ENCODE assay signal across 15 cellular contexts in the genomic region with DNA sequence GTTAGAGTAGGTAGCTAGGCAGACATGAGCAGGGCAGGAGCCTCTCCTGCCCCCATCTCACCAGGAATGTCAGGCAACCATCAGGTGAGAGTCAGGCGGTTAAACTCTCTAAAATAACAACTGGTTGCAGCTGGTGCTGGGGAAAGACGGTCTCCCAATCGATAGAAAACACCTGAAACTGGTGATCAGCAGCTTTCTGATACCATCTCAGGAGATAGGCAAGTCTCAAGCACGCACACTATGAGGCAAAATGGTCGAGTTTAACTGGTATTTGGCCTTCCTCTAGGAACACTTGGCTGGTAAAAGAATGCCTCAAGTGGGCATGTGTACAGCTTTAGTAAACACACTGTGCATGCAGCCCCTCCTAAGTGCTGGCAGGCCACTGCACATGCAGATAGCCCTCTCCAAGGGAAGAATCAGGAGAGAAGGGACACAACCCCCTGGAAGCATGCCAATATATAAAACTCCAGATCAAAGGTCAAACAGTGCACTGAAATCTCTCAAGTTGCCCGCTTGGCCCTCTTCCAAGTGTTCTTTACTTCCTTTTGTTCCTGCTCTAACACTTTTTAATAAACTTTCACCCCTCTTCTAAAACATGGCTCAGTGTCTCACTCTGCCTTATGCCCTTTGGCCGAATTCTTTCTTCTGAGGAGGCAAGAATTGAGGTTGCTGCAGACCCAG.
DNase-seq lines count a peak whose midpoint lies in the region; ATAC-seq and TF ChIP-seq lines count a peak whose summit lies in the region.
"Had no signal": no experiment of that assay in that cellular context is flagged by ENCODE, and none has a peak within 500 bp of the region (broad histone marks: within the 10 kb centered on the region; RNA-seq: fewer than 3 reads in every experiment).

No MANE protein-coding gene starts in this region.

- H3K27ac ChIP-seq in PC-9 (peak overlapping the region; percentile 17; the same call in 1 of the 2 replicates), right lobe of liver (peak overlapping the region in 2 of 3 donors; percentile 20 to 36), thymus (ENCODE audit: low read depth) (peak overlapping the region; percentile 15)
- H3K27ac ChIP-seq: ascending aorta had no signal

- TF ChIP-seq CTCF in PC-9 (conservative IDR thresholded peaks at IDR 0.05): no peak
- TF ChIP-seq CTCF in right lobe of liver (IDR thresholded peaks at IDR 0.05): no peak

- H3K4me1 ChIP-seq in PC-9 (replicated peaks; ENCODE audit: insufficient read depth) (peaks cover 29% of the 10 kb centered on the region), right lobe of liver (peaks cover 0 to 18% (median 6%) of the 10 kb centered on the region in 4 donors), thymus (ENCODE audit: control insufficient read depth, insufficient read depth, low read length) (peaks cover 9% of the 10 kb centered on the region)

- no peaks in the 10 kb centered on the region for H3K27me3 ChIP-seq in PC-9 (ENCODE audit: insufficient read depth, low read depth)
- H3K27me3 ChIP-seq in right lobe of liver: no peaks in the 10 kb centered on the region
- no peaks in the 10 kb centered on the region for H3K27me3 ChIP-seq in thymus (ENCODE audit: control insufficient read depth, insufficient read depth)
- H3K27me3 ChIP-seq: ascending aorta had no signal

- ATAC-seq in right lobe of liver (peak; percentile 55 to 80 (median 66)), GM21515 (IDR thresholded peaks at IDR 0.05; ENCODE audit: unreplicated experiment) (no peak), GM21529 (IDR thresholded peaks at IDR 0.05; ENCODE audit: unreplicated experiment) (no peak)
- ATAC-seq: activated T-helper 17 cell treated with anti-CD3 and anti-CD28 coated beads, Interleukin-2, amount 50 U/mL, for 72 hours had no signal

- H3K4me2 ChIP-seq in PC-9: peak overlapping the region; percentile 37

- peak; percentile 94 for DNase-seq in HT-29 (ENCODE audit: low spot score)
- peak; percentile 46 to 49 for DNase-seq in PC-9
- peak in 1 of 3 donors; percentile 63 for DNase-seq in right lobe of liver
- DNase-seq in iPS-NIHi11 (ENCODE audit: low spot score): no peak
- DNase-seq: activated CD4-positive, alpha-beta T cell treated with anti-CD3 and anti-CD28 coated beads, Interleukin-2, amount 50 U/mL, for 48 hours; CD8-positive, alpha-beta memory T cell; H7; mesendoderm; stimulated activated CD4-positive, alpha-beta T cell treated with anti-CD3 and anti-CD28 coated beads, Interleukin-2, amount 100 ng/mL, for 24 hours; T-helper 1 cell had no signal

- H3K79me2 ChIP-seq in PC-9 (ENCODE audit: low read depth): no peaks in the 10 kb centered on the region

- H4K20me1 ChIP-seq in PC-9 (ENCODE audit: insufficient read depth): no peaks in the 10 kb centered on the region

- H3K4me3 ChIP-seq in PC-9 (no peak overlapping the region), right lobe of liver (no peak overlapping the region), thymus (ENCODE audit: low read length) (no peak overlapping the region)
- H3K4me3 ChIP-seq: ascending aorta had no signal

- H2AFZ ChIP-seq in PC-9: no peak overlapping the region

- CTCF ChIA-PET in PC-9 (lab: Charles Lee): no interaction called here

- H3F3A ChIP-seq in PC-9 (ENCODE audit: insufficient read depth, low read depth): peaks cover 8% of the 10 kb centered on the region; the same call in 1 of the 2 replicates

- WGBS in right lobe of liver (ENCODE audit: insufficient coverage, low coverage, low lambda C conversion rate, missing lambda C conversion rate): 48% methylated on average over 7 of the region's 7 CpGs
- 84% methylated on average over 7 of the region's 7 CpGs for WGBS in thymus

- POLR2A ChIA-PET in PC-9 (lab: Charles Lee; ENCODE audit: unreplicated experiment): interaction anchor here (0.7 kb wide), 1 partner anchor 12 kb away, joined by 5 read pairs; no protein-coding TSS in a partner anchor

- H3K9me3 ChIP-seq in PC-9 (ENCODE audit: insufficient read depth, low read depth) (peaks cover 7% of the 10 kb centered on the region; the same call in 1 of the 2 replicates), right lobe of liver (no peaks in the 10 kb centered on the region), thymus (ENCODE audit: control insufficient read depth) (peaks cover 6% of the 10 kb centered on the region)
- H3K9me3 ChIP-seq: ascending aorta had no signal

- no peaks in the 10 kb centered on the region; the same call in 1 of the 2 replicates for H3K36me3 ChIP-seq in PC-9 (ENCODE audit: low read depth)
- H3K36me3 ChIP-seq in right lobe of liver: no peaks in the 10 kb centered on the region
- peaks cover 23% of the 10 kb centered on the region for H3K36me3 ChIP-seq in thymus (ENCODE audit: control insufficient read depth, insufficient read depth)

- intact Hi-C loops in PC-9 (cut with micrococcal nuclease; ENCODE audit: unreplicated experiment) (no loop called here), right lobe of liver (cut with DNase I) (no loop called here)

- TF ChIP-seq POLR2A in right lobe of liver (IDR thresholded peaks at IDR 0.05): no peak

- H3K9me2 ChIP-seq in PC-9 (ENCODE audit: insufficient read depth): no peaks in the 10 kb centered on the region

- no TSS peak for BruUV-seq in PC-9 (replicated peaks; lab: Mats Ljungman, UMichigan)

Comparison
In these comparisons a context has a peak if more than half of its experiments do, and no peak if none do; other contexts are left out.
1. ATAC-seq: peak in right lobe of liver (4 of 4); none in GM21515 (single experiment) and GM21529 (single experiment).
2. Peak in every context shown above with its lines, with median percentiles within 50 percentile points of each other: H3K27ac ChIP-seq.